ENCODE assay signal across 23 cellular contexts in the genomic region with DNA sequence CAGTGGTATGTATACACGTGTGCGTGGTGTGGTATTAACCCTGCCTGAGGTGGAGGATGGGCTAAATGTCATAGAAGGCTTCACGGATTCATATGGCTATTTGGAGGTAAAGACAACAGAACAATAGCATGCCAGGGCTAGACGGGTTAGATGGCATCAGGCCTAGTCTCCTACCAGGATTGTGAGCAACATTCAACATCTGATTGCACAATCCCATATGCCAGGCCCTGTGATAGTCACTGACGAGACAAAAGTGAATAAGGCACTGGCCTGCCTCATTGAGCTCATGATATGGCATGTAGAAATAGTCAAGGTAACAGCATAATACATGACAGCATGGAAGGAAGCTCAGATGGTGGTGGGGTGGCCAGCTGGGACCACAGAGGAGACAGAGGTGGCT.
"Had no signal": no experiment of that assay in that cellular context is flagged by ENCODE, and none has a peak within 500 bp of the region (broad histone marks: within the 10 kb centered on the region; RNA-seq: fewer than 3 reads in every experiment).

No MANE protein-coding gene starts in this region.

- H3K27me3 ChIP-seq: dorsolateral prefrontal cortex, esophagus muscularis mucosa, sigmoid colon, transverse colon had no signal

- H3K36me3 ChIP-seq: esophagus muscularis mucosa, gastrocnemius medialis, left ventricle myocardium inferior, neutrophil, sigmoid colon, transverse colon had no signal

- ATAC-seq: activated CD4-positive, alpha-beta T cell treated with anti-CD3 and anti-CD28 coated beads for 36 hours; gastrocnemius medialis; mucosa of descending colon had no signal

- H3K4me3 ChIP-seq: coronary artery, dorsolateral prefrontal cortex, esophagus muscularis mucosa, gastrocnemius medialis, left ventricle myocardium inferior, lung, mucosa of descending colon, sigmoid colon, smooth muscle cell, transverse colon had no signal

- H3K9me3 ChIP-seq: esophagus muscularis mucosa, gastrocnemius medialis, left ventricle myocardium inferior, mucosa of descending colon, neutrophil, sigmoid colon, transverse colon had no signal

- DNase-seq: activated CD4-positive, alpha-beta T cell treated with anti-CD3 and anti-CD28 coated beads for 36 hours; activated CD4-positive, alpha-beta T cell treated with anti-CD3 and anti-CD28 coated beads, Interleukin-2, amount 50 U/mL, for 48 hours; activated CD4-positive, CD25-positive, alpha-beta regulatory T cell; activated CD8-positive, alpha-beta memory T cell treated with anti-CD3 and anti-CD28 coated beads for 24 hours; activated effector memory CD4-positive, alpha-beta T cell treated with Interleukin-2 at 50 U/mL for 16 hours; activated naive CD4-positive, alpha-beta T cell treated with Interleukin-2 at 50 U/mL for 16 hours; anterior cingulate cortex; dorsolateral prefrontal cortex; effector memory CD4-positive, alpha-beta T cell; gastrocnemius medialis; glutamatergic neuron; left ventricle myocardium inferior; mucosa of descending colon; sigmoid colon; stimulated activated CD4-positive, alpha-beta T cell treated with anti-CD3 and anti-CD28 coated beads, Interleukin-2, amount 100 ng/mL, for 24 hours; stimulated activated naive CD4-positive, alpha-beta T cell treated with Interleukin-2 at 50 U/mL for 16 hours; T-helper 1 cell; transverse colon had no signal

- H3K4me2 ChIP-seq: smooth muscle cell had no signal

- H3K27ac ChIP-seq: coronary artery, esophagus muscularis mucosa, gastrocnemius medialis, left ventricle myocardium inferior, neutrophil had no signal

- H3K4me1 ChIP-seq: transverse colon had no signal
